In the genomic region with DNA sequence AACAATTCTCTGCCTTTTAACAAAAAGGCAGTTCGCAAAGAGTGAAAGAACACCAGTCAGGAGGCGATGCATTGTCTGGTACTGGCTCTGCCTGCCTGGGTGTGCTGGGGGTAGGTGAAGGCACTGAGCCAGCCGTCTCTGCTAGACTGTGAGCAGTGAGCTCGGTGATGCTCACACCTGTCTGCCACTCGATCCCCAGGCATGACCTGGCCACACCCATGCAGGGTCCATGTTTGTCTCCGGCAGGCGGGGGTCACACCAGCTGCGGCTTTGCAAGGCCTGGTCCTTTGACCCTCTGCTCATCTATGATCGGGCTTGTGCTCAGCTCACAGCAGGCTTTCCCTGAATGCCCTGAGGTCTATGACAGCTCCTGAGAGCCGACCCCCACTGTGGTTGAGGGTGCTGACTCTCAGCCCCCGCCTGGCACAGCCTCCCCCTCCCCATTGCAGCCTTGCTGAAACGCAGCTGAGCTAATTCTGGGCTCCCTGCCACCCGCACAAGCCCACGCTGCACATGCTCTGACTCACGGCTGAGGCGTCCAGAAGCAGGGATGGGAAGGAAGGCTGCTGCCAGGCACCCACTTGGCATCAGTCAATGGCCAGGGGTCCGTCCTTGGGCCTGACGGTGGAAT, we compare ENCODE assay signal across 10 cellular contexts. TPM values are rescaled to one million over a fixed set of nuclear protein-coding genes. Genes with fewer than 3 reads are reported as not detected.
DNase-seq lines count a peak whose midpoint lies in the region; ATAC-seq and TF ChIP-seq lines count a peak whose summit lies in the region.
"Had no signal": no experiment of that assay in that cellular context is flagged by ENCODE, and none has a peak within 500 bp of the region (broad histone marks: within the 10 kb centered on the region; RNA-seq: fewer than 3 reads in every experiment).

No MANE protein-coding gene starts in this region.

- H3K9me3 Mint-ChIP-seq in activated T-cell treated with anti-CD3 and anti-CD28 coated beads, Interleukin-2, amount 50 U/mL, for 72 hours, result no peaks in the 10 kb centered on the region
- H3K9me3 Mint-ChIP-seq: CD4-positive, CD25-positive, alpha-beta regulatory T cell had no signal

- no peak overlapping the region for H3K4me3 ChIP-seq in heart left ventricle
- H3K4me3 ChIP-seq in thyroid gland (replicated peaks in 1 of 3), result no peak overlapping the region
- H3K4me3 ChIP-seq: Peyer's patch had no signal

- TF ChIP-seq POLR2A in heart left ventricle (IDR thresholded peaks at IDR 0.05) (no peak), thyroid gland (IDR thresholded peaks at IDR 0.05) (no peak)

- TF ChIP-seq CTCF in heart left ventricle (IDR thresholded peaks at IDR 0.05), result no peak
- TF ChIP-seq CTCF in thyroid gland (IDR thresholded peaks at IDR 0.05), result no peak

- no peak overlapping the region for H3K4me3 Mint-ChIP-seq in activated T-cell treated with anti-CD3 and anti-CD28 coated beads, Interleukin-2, amount 50 U/mL, for 72 hours

- intact Hi-C loops in heart left ventricle (cut with DNase I), result no loop called here
- intact Hi-C loops in thyroid gland (cut with DNase I), result no loop called here

- H3K27me3 ChIP-seq in heart left ventricle (peaks cover 0 to 10% (median 0%) of the 10 kb centered on the region in 9 donors), thyroid gland (no peaks in the 10 kb centered on the region)
- H3K27me3 ChIP-seq: Peyer's patch had no signal

- peaks cover 25% of the 10 kb centered on the region for H3K27me3 Mint-ChIP-seq in activated T-cell treated with anti-CD3 and anti-CD28 coated beads, Interleukin-2, amount 50 U/mL, for 72 hours (ENCODE audit: low read depth)

- peaks cover 0 to 24% (median 11%) of the 10 kb centered on the region in 12 donors for H3K4me1 ChIP-seq in heart left ventricle
- peaks cover 40 to 51% of the 10 kb centered on the region in 2 donors for H3K4me1 ChIP-seq in thyroid gland

- 56 to 67% (median 61%) methylated on average over 7 to 18 of the region's 18 CpGs for WGBS in heart left ventricle, 4 donors
- 28 to 32% methylated on average over 14 of the region's 18 CpGs for WGBS in thyroid gland, 2 donors

- H3K36me3 Mint-ChIP-seq in activated T-cell treated with anti-CD3 and anti-CD28 coated beads, Interleukin-2, amount 50 U/mL, for 72 hours (ENCODE audit: insufficient read depth in 2 of 2), result no peaks in the 10 kb centered on the region
- H3K36me3 Mint-ChIP-seq: CD4-positive, CD25-positive, alpha-beta regulatory T cell had no signal

- H3K4me1 Mint-ChIP-seq in activated T-cell treated with anti-CD3 and anti-CD28 coated beads, Interleukin-2, amount 50 U/mL, for 72 hours (ENCODE audit: low read depth), result peaks cover 39% of the 10 kb centered on the region

- no peak overlapping the region for H3K27ac Mint-ChIP-seq in activated T-cell treated with anti-CD3 and anti-CD28 coated beads, Interleukin-2, amount 50 U/mL, for 72 hours

- no peak overlapping the region for H3K27ac ChIP-seq in heart left ventricle
- peak overlapping the region; percentile 14 to 80 (median 72) for H3K27ac ChIP-seq in thyroid gland
- H3K27ac ChIP-seq: Peyer's patch had no signal

- ATAC-seq in activated T-cell treated with anti-CD3 and anti-CD28 coated beads, Interleukin-2, amount 50 U/mL, for 72 hours (replicated peaks in 1 of 2), result peak; percentile 25 to 32
- peak in 3 of 4 donors; percentile 77 to 88 (median 81) for ATAC-seq in heart left ventricle
- no peak for ATAC-seq in HG03520 (IDR thresholded peaks at IDR 0.05; ENCODE audit: unreplicated experiment)

- H3K9me3 ChIP-seq in heart left ventricle, result no peaks in the 10 kb centered on the region
- H3K9me3 ChIP-seq in thyroid gland, result no peaks in the 10 kb centered on the region
- H3K9me3 ChIP-seq: Peyer's patch had no signal

- H3K36me3 ChIP-seq in heart left ventricle, result no peaks in the 10 kb centered on the region
- no peaks in the 10 kb centered on the region for H3K36me3 ChIP-seq in thyroid gland
- H3K36me3 ChIP-seq: Peyer's patch had no signal

- DNase-seq in activated T-cell treated with anti-CD3 and anti-CD28 coated beads, Interleukin-2, amount 50 U/mL, for 72 hours, result no peak
- no peak for DNase-seq in activated T-cell treated with anti-CD3 and anti-CD28 coated beads, Interleukin-2, amount 50 U/mL, for 1 hour
- DNase-seq in T1000 (lab: John Stamatoyannopoulos, UW) (peak; percentile 57), heart left ventricle (peak in 4 of 5 donors; percentile 43 to 70 (median 51)), thyroid gland (peak; percentile 87 to 90), LoVo (ENCODE audit: low spot score) (no peak), NOMO-1 treated with dmso at 0.1 percent for 144 hours (lab: John Stamatoyannopoulos, UW; ENCODE audit: unreplicated experiment) (no peak)

RNA-seq across cellular contexts. Expression of a gene that starts 23.7 kb away (rescaled TPM):
- under 1 TPM; 0.19 to 0.79 TPM for total RNA-seq in activated T-cell treated with anti-CD3 and anti-CD28 coated beads, Interleukin-2, amount 50 U/mL, for 72 hours
- 1 to 10 TPM; 1.1 to 6.4 (median 2.9) TPM for total RNA-seq in heart left ventricle
- polyA plus RNA-seq in heart left ventricle, result 1 to 10 TPM; 1.7 to 7.4 TPM
- 10 to 100 TPM in 1 of 4 donors, 1 to 10 TPM in 3; 5.2 to 10.6 (median 8.1) TPM for total RNA-seq in thyroid gland

Comparison
In these comparisons a context has a peak if more than half of its experiments do, and no peak if none do; other contexts are left out.
1. DNase-seq: peak in T1000 (single experiment), heart left ventricle (4 of 5) and thyroid gland (2 of 2); none in activated T-cell treated with anti-CD3 and anti-CD28 coated beads, Interleukin-2, amount 50 U/mL, for 72 hours (0 of 2), activated T-cell treated with anti-CD3 and anti-CD28 coated beads, Interleukin-2, amount 50 U/mL, for 1 hour (single experiment), LoVo (single experiment) and NOMO-1 treated with dmso at 0.1 percent for 144 hours (single experiment).
2. H3K27ac ChIP-seq: peak in thyroid gland (3 of 3); none in heart left ventricle (0 of 12).